Comparison of ENCODE assay signal across 9 cellular contexts in the genomic region with DNA sequence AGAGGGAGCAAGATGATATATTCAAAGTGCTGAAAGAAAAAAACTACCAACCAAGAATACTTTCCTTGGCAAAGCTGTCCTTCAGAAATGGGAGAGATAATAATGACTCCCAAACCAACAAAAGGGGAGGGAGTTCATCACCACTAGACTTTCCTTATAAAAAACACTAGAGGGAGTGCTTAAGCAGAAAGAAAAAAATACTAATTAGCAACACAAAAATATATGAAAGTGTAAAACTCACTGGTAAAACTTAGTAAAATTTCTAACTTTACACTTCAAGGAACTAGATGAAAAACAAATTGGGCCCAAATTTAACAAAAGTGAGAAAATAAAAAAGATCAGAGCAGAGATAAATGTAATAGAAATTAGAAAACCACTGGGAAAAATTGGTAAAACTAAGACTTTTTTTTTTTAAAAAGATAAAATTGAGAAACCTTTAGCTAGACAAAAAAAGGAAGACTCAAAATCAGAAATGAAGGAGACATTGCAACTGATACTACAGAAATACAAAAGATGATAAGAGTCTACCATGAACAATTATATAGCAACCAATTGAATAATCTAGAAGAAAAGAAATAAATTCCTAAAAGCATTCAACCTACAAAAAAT.
DNase-seq lines count a peak whose midpoint lies in the region; ATAC-seq and TF ChIP-seq lines count a peak whose summit lies in the region.
"Had no signal": no experiment of that assay in that cellular context is flagged by ENCODE, and none has a peak within 500 bp of the region (broad histone marks: within the 10 kb centered on the region; RNA-seq: fewer than 3 reads in every experiment).

No MANE protein-coding gene starts in this region.

- H3K4me1 ChIP-seq in heart left ventricle (no peaks in the 10 kb centered on the region), transverse colon (no peaks in the 10 kb centered on the region), testis (no peaks in the 10 kb centered on the region)
- H3K4me1 ChIP-seq: tibial nerve had no signal

- H3K27ac ChIP-seq in heart left ventricle (no peak overlapping the region), transverse colon (no peak overlapping the region), testis (no peak overlapping the region)
- H3K27ac ChIP-seq: tibial nerve had no signal

- DNase-seq in heart left ventricle (no peak), left ventricle myocardium superior (no peak), NOMO-1 (lab: John Stamatoyannopoulos, UW; ENCODE audit: unreplicated experiment in 2 of 2) (peak; percentile 38 to 61), endothelial cell (ENCODE audit: low spot score) (no peak), transverse colon (no peak), testis (no peak), dedifferentiated amniotic fluid mesenchymal stem cell (ENCODE audit: extremely low spot score) (no peak)
- DNase-seq in stimulated activated CD4-positive, alpha-beta T cell treated with anti-CD3 and anti-CD28 coated beads, Interleukin-4, amount 100 ng/mL, for 24 hours, result no peak

- ATAC-seq in heart left ventricle, result no peak
- no peak for ATAC-seq in left ventricle myocardium superior

- H3K36me3 Mint-ChIP-seq in endothelial cell (ENCODE audit: low read depth, unreplicated experiment), result peaks cover 4% of the 10 kb centered on the region

- H3K4me1 Mint-ChIP-seq in endothelial cell (ENCODE audit: unreplicated experiment), result no peaks in the 10 kb centered on the region

- no peaks in the 10 kb centered on the region for H3K27me3 Mint-ChIP-seq in endothelial cell (ENCODE audit: unreplicated experiment)

- in situ Hi-C loops in transverse colon (cut with MboI; ENCODE audit: low pct_ligation_motif_present in 1 of 4, low pct_unique_long_range_greater_than_20kb in 1 of 4, low sequenced_read_pairs in 3 of 4), result loop anchor here in 1 of 4 donors (10.0 kb wide), 1 partner anchor 216 kb away; no protein-coding TSS in a partner anchor

- TF ChIP-seq POLR2A in heart left ventricle (IDR thresholded peaks at IDR 0.05), result no peak
- no peak for TF ChIP-seq POLR2A in transverse colon (IDR thresholded peaks at IDR 0.05)
- TF ChIP-seq POLR2A in testis (IDR thresholded peaks at IDR 0.05), result no peak

- H3K4me3 ChIP-seq in heart left ventricle, result no peak overlapping the region
- H3K4me3 ChIP-seq in transverse colon, result no peak overlapping the region
- no peak overlapping the region for H3K4me3 ChIP-seq in testis
- H3K4me3 ChIP-seq: tibial nerve had no signal

- no peak overlapping the region for H3K27ac Mint-ChIP-seq in endothelial cell (ENCODE audit: unreplicated experiment)

- intact Hi-C loops in heart left ventricle (cut with DNase I) (loop anchor here in 3 of 10 donors (5.0 kb wide), 1 partner anchor 229 kb away; no protein-coding TSS in a partner anchor), left ventricle myocardium superior (cut with micrococcal nuclease) (no loop called here), transverse colon (cut with DNase I; ENCODE audit: low total_unique reads) (no loop called here), testis (cut with DNase I; ENCODE audit: low total_unique reads) (no loop called here)

- TF ChIP-seq CTCF in heart left ventricle (IDR thresholded peaks at IDR 0.05), result peak in 9 of 12 donors; percentile 22 to 44 (median 41)
- TF ChIP-seq CTCF in endothelial cell (IDR thresholded peaks at IDR 0.05; ENCODE audit: unreplicated experiment), result peak; percentile 56
- TF ChIP-seq CTCF in transverse colon (IDR thresholded peaks at IDR 0.05), result peak; percentile 38 to 64 (median 50)
- TF ChIP-seq CTCF in testis (IDR thresholded peaks at IDR 0.05), result peak in 1 of 3 experiments; percentile 15

- peaks cover 0 to 17% (median 4%) of the 10 kb centered on the region in 12 donors for H3K9me3 ChIP-seq in heart left ventricle
- H3K9me3 ChIP-seq in transverse colon, result no peaks in the 10 kb centered on the region
- H3K9me3 ChIP-seq in testis, result no peaks in the 10 kb centered on the region

- H3K27me3 ChIP-seq in heart left ventricle, result no peaks in the 10 kb centered on the region
- no peaks in the 10 kb centered on the region for H3K27me3 ChIP-seq in transverse colon
- no peaks in the 10 kb centered on the region for H3K27me3 ChIP-seq in testis
- H3K27me3 ChIP-seq: tibial nerve had no signal

- H3K9me3 Mint-ChIP-seq in endothelial cell (ENCODE audit: unreplicated experiment), result peaks cover 4% of the 10 kb centered on the region

- no peak overlapping the region for H3K4me3 Mint-ChIP-seq in endothelial cell (ENCODE audit: unreplicated experiment)

- no peak for TF ChIP-seq EP300 in transverse colon (IDR thresholded peaks at IDR 0.05; ENCODE audit: low read depth)

- H3K36me3 ChIP-seq in heart left ventricle (no peaks in the 10 kb centered on the region), transverse colon (no peaks in the 10 kb centered on the region), testis (ENCODE audit: low read depth, missing control alignments) (no peaks in the 10 kb centered on the region)
- H3K36me3 ChIP-seq: tibial nerve had no signal

Comparison
In these comparisons a context has a peak if more than half of its experiments do, and no peak if none do; other contexts are left out.
1. DNase-seq: peak in NOMO-1 (2 of 2); none in heart left ventricle (0 of 5), left ventricle myocardium superior (single experiment), endothelial cell (single experiment), transverse colon (single experiment), stimulated activated CD4-positive, alpha-beta T cell treated with anti-CD3 and anti-CD28 coated beads, Interleukin-4, amount 100 ng/mL, for 24 hours (single experiment), testis (single experiment) and dedifferentiated amniotic fluid mesenchymal stem cell (single experiment).